Comparison of ENCODE assay signal across 1 cellular context in the genomic region with DNA sequence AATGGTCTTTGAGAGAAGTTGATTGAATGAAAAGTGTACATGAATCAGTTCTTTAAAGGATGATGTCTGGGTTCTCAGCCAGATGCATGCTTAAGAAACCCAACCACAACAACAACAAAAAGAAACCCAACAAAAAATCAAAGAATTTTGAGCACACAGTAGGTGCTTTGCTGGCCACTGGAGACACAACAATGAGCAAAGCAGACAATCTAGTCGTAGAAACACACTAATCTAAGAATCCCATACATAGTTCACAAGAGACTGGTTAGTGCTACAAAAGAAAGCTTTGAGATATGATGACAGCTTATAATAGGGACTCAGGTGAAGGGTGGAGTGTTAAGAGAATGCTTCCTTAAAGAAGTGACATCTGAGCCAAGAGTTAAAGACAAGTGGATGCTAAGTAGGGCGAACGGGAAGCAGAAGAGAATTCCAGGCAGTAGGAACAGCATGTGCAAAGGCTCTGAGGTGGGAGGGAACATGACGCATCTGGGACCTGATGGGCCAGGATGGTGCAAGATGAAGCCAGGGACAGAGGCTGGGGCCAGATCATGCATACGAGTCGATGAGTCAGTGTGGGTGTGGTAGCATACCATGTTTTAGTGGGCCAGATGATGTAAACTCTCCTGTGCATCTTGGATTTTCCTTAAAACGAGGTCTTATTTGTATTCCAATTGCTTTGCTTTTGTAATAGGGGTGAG.
A peak's percentile ranks its signal among the peaks of the same experiment; 100 is the strongest.
TF ChIP-seq lines count a peak whose summit lies in the region.

No MANE protein-coding gene starts in this region.

TF ChIP-seq in K562, 482 proteins besides CTCF, POLR2A, EP300 and RAD21 (continued from another document):
- TF ChIP-seq ADNP (tag; IDR thresholded peaks at IDR 0.05) (0 out of 2 replicates have a peak, but pooled peaks have one; percentile 65), TRIM28 (IDR thresholded peaks at IDR 0.05) (peak; percentile 69), ATF1 (CRISPR knock-in tag; IDR thresholded peaks at IDR 0.05) (no peak), ATF1 (tag; IDR thresholded peaks at IDR 0.05) (peak; percentile 65), NBN (IDR thresholded peaks at IDR 0.05; ENCODE audit: low read depth) (peak; percentile 78; the same call in 1 of the 2 replicates), PHF21A (IDR thresholded peaks at IDR 0.05; ENCODE audit: borderline replicate concordance, low read depth) (peak; percentile 78; the same call in 1 of the 2 replicates), NEUROD1 (IDR thresholded peaks at IDR 0.05; ENCODE audit: borderline replicate concordance, low read depth, low read length, partially characterized antibody) (peak; percentile 18), HDAC1 (IDR thresholded peaks at IDR 0.05) (peak in 1 of 2 experiments; percentile 65; a peak in 2 of 4 replicates), KHSRP (IDR thresholded peaks at IDR 0.05) (no peak), JUND (IDR thresholded peaks at IDR 0.05; ENCODE audit: borderline replicate concordance, low read depth, low read length) (peak; percentile 92), JUND (tag; IDR thresholded peaks at IDR 0.05; ENCODE audit: borderline replicate concordance, low read depth, low read length) (peak; percentile 97), SETDB1 (IDR thresholded peaks at IDR 0.05; ENCODE audit: low read length) (no peak), HCFC1 (IDR thresholded peaks at IDR 0.05; ENCODE audit: low read depth, low read length) (peak; percentile 32; the same call in 1 of the 2 replicates), MTA1 (IDR thresholded peaks at IDR 0.05; ENCODE audit: borderline replicate concordance) (peak; percentile 55; the same call in 1 of the 2 replicates), PCBP1 (IDR thresholded peaks at IDR 0.05; ENCODE audit: low read depth, low read length, poor library complexity, severe bottlenecking) (no peak), TEAD4 (IDR thresholded peaks at IDR 0.05; ENCODE audit: low read length) (peak; percentile 53; the same call in 1 of the 2 replicates), TEAD4 (CRISPR knock-in tag; IDR thresholded peaks at IDR 0.05; ENCODE audit: borderline replicate concordance) (no peak), NFIC (IDR thresholded peaks at IDR 0.05) (0 out of 2 replicates have a peak, but pooled peaks have one; percentile 14), BHLHE40 (IDR thresholded peaks at IDR 0.05; ENCODE audit: low read length) (peak; percentile 31; the same call in 1 of the 2 replicates), CC2D1A (IDR thresholded peaks at IDR 0.05) (peak; percentile 24; the same call in 1 of the 2 replicates), ZKSCAN1 (IDR thresholded peaks at IDR 0.05; ENCODE audit: low read depth, low read length) (peak; percentile 89), ARID1B (IDR thresholded peaks at IDR 0.05) (peak; percentile 75), SMAD3 (CRISPR knock-in tag; conservative IDR thresholded peaks at IDR 0.05) (no peak), MYC (IDR thresholded peaks at IDR 0.05; ENCODE audit: low read depth, low read length) (peak; percentile 32; the same call in 1 of the 2 replicates), MYC (CRISPR knock-in tag; IDR thresholded peaks at IDR 0.05; ENCODE audit: borderline replicate concordance, low read depth) (no peak), ATF7 (IDR thresholded peaks at IDR 0.05) (peak; percentile 79), NRF1 (conservative IDR thresholded peaks at IDR 0.05 in 1 of 2, IDR thresholded peaks at IDR 0.05 in 1 of 2) (peak; percentile 20 to 47; a peak in 2 of 4 replicates), CEBPB (tag; IDR thresholded peaks at IDR 0.05) (peak; percentile 80), ZNF586 (CRISPR knock-in tag; conservative IDR thresholded peaks at IDR 0.05) (no peak), FOS (IDR thresholded peaks at IDR 0.05; ENCODE audit: extremely low read depth, insufficient read length) (peak; percentile 50), RCOR1 (IDR thresholded peaks at IDR 0.05; ENCODE audit: borderline replicate concordance in 1 of 2, low read depth in 2 of 2, low read length in 2 of 2) (peak in 1 of 2 experiments; percentile 94; a peak in 2 of 4 replicates), ZNF239 (CRISPR knock-in tag; IDR thresholded peaks at IDR 0.05) (no peak)
- TF ChIP-seq, protein P1, sequence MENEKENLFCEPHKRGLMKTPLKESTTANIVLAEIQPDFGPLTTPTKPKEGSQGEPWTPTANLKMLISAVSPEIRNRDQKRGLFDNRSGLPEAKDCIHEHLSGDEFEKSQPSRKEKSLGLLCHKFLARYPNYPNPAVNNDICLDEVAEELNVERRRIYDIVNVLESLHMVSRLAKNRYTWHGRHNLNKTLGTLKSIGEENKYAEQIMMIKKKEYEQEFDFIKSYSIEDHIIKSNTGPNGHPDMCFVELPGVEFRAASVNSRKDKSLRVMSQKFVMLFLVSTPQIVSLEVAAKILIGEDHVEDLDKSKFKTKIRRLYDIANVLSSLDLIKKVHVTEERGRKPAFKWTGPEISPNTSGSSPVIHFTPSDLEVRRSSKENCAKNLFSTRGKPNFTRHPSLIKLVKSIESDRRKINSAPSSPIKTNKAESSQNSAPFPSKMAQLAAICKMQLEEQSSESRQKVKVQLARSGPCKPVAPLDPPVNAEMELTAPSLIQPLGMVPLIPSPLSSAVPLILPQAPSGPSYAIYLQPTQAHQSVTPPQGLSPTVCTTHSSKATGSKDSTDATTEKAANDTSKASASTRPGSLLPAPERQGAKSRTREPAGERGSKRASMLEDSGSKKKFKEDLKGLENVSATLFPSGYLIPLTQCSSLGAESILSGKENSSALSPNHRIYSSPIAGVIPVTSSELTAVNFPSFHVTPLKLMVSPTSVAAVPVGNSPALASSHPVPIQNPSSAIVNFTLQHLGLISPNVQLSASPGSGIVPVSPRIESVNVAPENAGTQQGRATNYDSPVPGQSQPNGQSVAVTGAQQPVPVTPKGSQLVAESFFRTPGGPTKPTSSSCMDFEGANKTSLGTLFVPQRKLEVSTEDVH (IDR thresholded peaks at IDR 0.05; ENCODE audit: low read depth, partially characterized antibody): peak; percentile 37
- TF ChIP-seq, protein P2, sequence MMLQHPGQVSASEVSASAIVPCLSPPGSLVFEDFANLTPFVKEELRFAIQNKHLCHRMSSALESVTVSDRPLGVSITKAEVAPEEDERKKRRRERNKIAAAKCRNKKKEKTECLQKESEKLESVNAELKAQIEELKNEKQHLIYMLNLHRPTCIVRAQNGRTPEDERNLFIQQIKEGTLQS (IDR thresholded peaks at IDR 0.05): peak; percentile 97
- TF ChIP-seq, protein P2 (CRISPR knock-in tag; conservative IDR thresholded peaks at IDR 0.05): peak; percentile 72
- TF ChIP-seq, protein P3, sequence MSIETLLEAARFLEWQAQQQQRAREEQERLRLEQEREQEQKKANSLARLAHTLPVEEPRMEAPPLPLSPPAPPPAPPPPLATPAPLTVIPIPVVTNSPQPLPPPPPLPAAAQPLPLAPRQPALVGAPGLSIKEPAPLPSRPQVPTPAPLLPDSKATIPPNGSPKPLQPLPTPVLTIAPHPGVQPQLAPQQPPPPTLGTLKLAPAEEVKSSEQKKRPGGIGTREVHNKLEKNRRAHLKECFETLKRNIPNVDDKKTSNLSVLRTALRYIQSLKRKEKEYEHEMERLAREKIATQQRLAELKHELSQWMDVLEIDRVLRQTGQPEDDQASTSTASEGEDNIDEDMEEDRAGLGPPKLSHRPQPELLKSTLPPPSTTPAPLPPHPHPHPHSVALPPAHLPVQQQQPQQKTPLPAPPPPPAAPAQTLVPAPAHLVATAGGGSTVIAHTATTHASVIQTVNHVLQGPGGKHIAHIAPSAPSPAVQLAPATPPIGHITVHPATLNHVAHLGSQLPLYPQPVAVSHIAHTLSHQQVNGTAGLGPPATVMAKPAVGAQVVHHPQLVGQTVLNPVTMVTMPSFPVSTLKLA (conservative IDR thresholded peaks at IDR 0.05): 0 out of 4 replicates have a peak, but pooled peaks of 1 of the 2 experiments have one; percentile 18
